In the genomic region with DNA sequence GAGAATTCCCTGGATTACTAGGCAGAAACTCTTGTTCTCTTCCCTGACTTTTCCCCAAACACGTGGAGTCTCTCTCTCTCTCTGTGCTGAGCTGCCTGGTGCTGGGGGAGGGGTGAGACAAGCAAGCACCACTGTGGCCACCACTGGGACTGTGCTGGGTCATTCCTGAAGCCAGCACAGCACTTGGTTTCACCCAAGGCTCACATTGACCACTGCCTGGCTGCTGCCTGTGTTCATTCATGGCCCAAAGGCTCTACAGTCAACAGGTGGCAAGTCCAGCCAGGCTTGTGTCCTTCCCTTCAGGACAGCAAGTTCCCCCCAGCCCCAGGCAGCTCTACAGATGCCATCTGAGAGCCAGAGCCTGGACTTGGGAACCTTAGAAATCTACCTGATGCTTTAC, we compare ENCODE assay signal across 19 cellular contexts.
"Had no signal": no experiment of that assay in that cellular context is flagged by ENCODE, and none has a peak within 500 bp of the region (broad histone marks: within the 10 kb centered on the region; RNA-seq: fewer than 3 reads in every experiment).

No MANE protein-coding gene starts in this region.

- H3K27ac ChIP-seq: ascending aorta, brain microvascular endothelial cell, foreskin keratinocyte, lower lobe of right lung, neutrophil, ovary, prostate gland, tibial artery had no signal

- H3K4me1 ChIP-seq: ascending aorta, foreskin keratinocyte, lower lobe of right lung, prostate gland, tibial artery had no signal

- DNase-seq: activated CD4-positive, alpha-beta T cell treated with anti-CD3 and anti-CD28 coated beads for 1 hour; activated T-cell treated with anti-CD3 and anti-CD28 coated beads, Interleukin-2, amount 50 U/mL, for 1 hour; brain microvascular endothelial cell; caudate nucleus; dermis blood vessel endothelial cell; effector CD8-positive, alpha-beta T cell; foreskin keratinocyte; lower lobe of right lung; ovary; stimulated activated CD4-positive, alpha-beta T cell treated with anti-CD3 and anti-CD28 coated beads, Interleukin-12 subunit alpha, Interleukin-12 subunit beta, amount 100 ng/mL, for 4 hours; stimulated activated CD4-positive, alpha-beta T cell treated with anti-CD3 and anti-CD28 coated beads, Interleukin-4, amount 100 ng/mL, for 4 hours; stimulated activated naive CD8-positive, alpha-beta T cell treated with anti-CD3 and anti-CD28 coated beads, Interleukin-15, amount 100 ng/mL, for 72 hours; tibial artery had no signal

- H3K4me3 ChIP-seq: ascending aorta, lower lobe of right lung, ovary, prostate gland, tibial artery had no signal

- H3K36me3 ChIP-seq: ovary, prostate gland had no signal

- FAIRE-seq: keratinocyte had no signal

- H3K9me3 ChIP-seq: ascending aorta, lower lobe of right lung, neutrophil, ovary, prostate gland, tibial artery had no signal

- H3K27ac Mint-ChIP-seq: activated naive CD4-positive, alpha-beta T cell treated with anti-CD3 and anti-CD28 coated beads, Interleukin-2, amount 50 U/mL, for 72 hours; natural killer cell treated with Interleukin-12 subunit alpha and Interleukin-12 subunit beta and Interleukin-15 and Interleukin-18, amount 100 ng/mL, for 72 hours had no signal

- H3K27me3 Mint-ChIP-seq: natural killer cell treated with Interleukin-12 subunit alpha and Interleukin-12 subunit beta and Interleukin-15 and Interleukin-18, amount 100 ng/mL, for 72 hours; stimulated activated naive CD8-positive, alpha-beta T cell treated with anti-CD3 and anti-CD28 coated beads, Interleukin-15, amount 100 ng/mL, for 72 hours had no signal

- ATAC-seq: activated naive CD4-positive, alpha-beta T cell treated with anti-CD3 and anti-CD28 coated beads, Interleukin-2, amount 50 U/mL, for 72 hours; foreskin keratinocyte; lower lobe of right lung; natural killer cell treated with Interleukin-12 subunit alpha and Interleukin-12 subunit beta and Interleukin-15 and Interleukin-18, amount 100 ng/mL, for 72 hours; stimulated activated naive CD8-positive, alpha-beta T cell treated with anti-CD3 and anti-CD28 coated beads, Interleukin-15, amount 100 ng/mL, for 72 hours had no signal

- H3K4me1 Mint-ChIP-seq: stimulated activated naive CD8-positive, alpha-beta T cell treated with anti-CD3 and anti-CD28 coated beads, Interleukin-15, amount 100 ng/mL, for 72 hours had no signal

- H3K9me3 Mint-ChIP-seq: activated naive CD4-positive, alpha-beta T cell treated with anti-CD3 and anti-CD28 coated beads, Interleukin-2, amount 50 U/mL, for 72 hours; natural killer cell treated with Interleukin-12 subunit alpha and Interleukin-12 subunit beta and Interleukin-15 and Interleukin-18, amount 100 ng/mL, for 72 hours; stimulated activated naive CD8-positive, alpha-beta T cell treated with anti-CD3 and anti-CD28 coated beads, Interleukin-15, amount 100 ng/mL, for 72 hours had no signal

- H3K27me3 ChIP-seq: ascending aorta, brain microvascular endothelial cell, foreskin keratinocyte, neutrophil, ovary, tibial artery had no signal

- H3K4me3 Mint-ChIP-seq: natural killer cell treated with Interleukin-12 subunit alpha and Interleukin-12 subunit beta and Interleukin-15 and Interleukin-18, amount 100 ng/mL, for 72 hours; stimulated activated naive CD8-positive, alpha-beta T cell treated with anti-CD3 and anti-CD28 coated beads, Interleukin-15, amount 100 ng/mL, for 72 hours had no signal
